10 cellular contexts compared by ENCODE assay signal in genomic region chr14:29548948-29549370, GRCh38.
DNase-seq lines count a peak whose midpoint lies in the region; ATAC-seq, FAIRE-seq and TF ChIP-seq lines count a peak whose summit lies in the region.
"Had no signal": no experiment of that assay in that cellular context is flagged by ENCODE, and none has a peak within 500 bp of the region (broad histone marks: within the 10 kb centered on the region; RNA-seq: fewer than 3 reads in every experiment).

No MANE protein-coding gene starts in this region.

- FAIRE-seq in bronchial epithelial cell (lab: Jason Lieb, UNC) = no peak

- H3K9me3 Mint-ChIP-seq in Caco-2 (ENCODE audit: unreplicated experiment) = no peaks in the 10 kb centered on the region
- H3K9me3 Mint-ChIP-seq: IgD-negative memory B cell had no signal

- H3K4me3 Mint-ChIP-seq in Caco-2 (ENCODE audit: unreplicated experiment) = no peak overlapping the region
- H3K4me3 Mint-ChIP-seq: IgD-negative memory B cell had no signal

- peak; percentile 35 to 50 for TF ChIP-seq CTCF in Caco-2 (IDR thresholded peaks at IDR 0.05; ENCODE audit: insufficient read depth in 1 of 2, low read depth in 1 of 2, low read length in 1 of 2, severe bottlenecking in 1 of 2, unreplicated experiment in 1 of 2)
- peak; percentile 28 for TF ChIP-seq CTCF in HL-60 (IDR thresholded peaks at IDR 0.05; ENCODE audit: insufficient read depth, low read length)
- TF ChIP-seq CTCF in bronchial epithelial cell (IDR thresholded peaks at IDR 0.05; ENCODE audit: insufficient read depth, low read length, severe bottlenecking) = peak; percentile 42

- POLR2A ChIA-PET in Caco-2 (lab: Charles Lee) = no interaction called here

- intact Hi-C loops in Caco-2 (cut with micrococcal nuclease; ENCODE audit: unreplicated experiment) (loop anchor here (1.0 kb wide), 1 partner anchor 665 kb away; no protein-coding TSS in a partner anchor), aorta (cut with DNase I) (loop anchor here (2.0 to 5.0 kb wide), 4 partner anchors 453 to 666 kb away; no protein-coding TSS in a partner anchor)

- no peak overlapping the region for H3K27ac Mint-ChIP-seq in Caco-2 (ENCODE audit: unreplicated experiment)
- H3K27ac Mint-ChIP-seq: IgD-negative memory B cell had no signal

- DNase-seq in Caco-2 = peak in 1 of 2 experiments; percentile 20
- DNase-seq in HL-60 (ENCODE audit: low read depth in 1 of 2, low spot score in 1 of 2) = peak; percentile 14 to 37
- peak; percentile 42 for DNase-seq in NCI-H526 treated with DMSO at 0.1 percent for 48 hours (lab: John Stamatoyannopoulos, UW)
- peak; percentile 69 for DNase-seq in bronchial epithelial cell (ENCODE audit: low read depth)
- DNase-seq in left kidney (ENCODE audit: low read depth, low spot score) = peak; percentile 75
- no peak for DNase-seq in aorta
- DNase-seq in activated T-cell treated with anti-CD3 and anti-CD28 coated beads for 4 hours = no peak

- no peaks in the 10 kb centered on the region for H3K27me3 Mint-ChIP-seq in Caco-2 (ENCODE audit: insufficient read depth, unreplicated experiment)
- H3K27me3 Mint-ChIP-seq: IgD-negative memory B cell had no signal

- no peaks in the 10 kb centered on the region for H3K36me3 ChIP-seq in Caco-2 (ENCODE audit: control insufficient read depth, insufficient read depth, low read length)
- H3K36me3 ChIP-seq in bronchial epithelial cell (ENCODE audit: control insufficient read depth, insufficient read depth, low read length) = no peaks in the 10 kb centered on the region
- H3K36me3 ChIP-seq in aorta (ENCODE audit: control insufficient read depth in 1 of 2, insufficient read depth in 2 of 2, low read length in 1 of 2) = no peaks in the 10 kb centered on the region
- H3K36me3 ChIP-seq: neutrophil had no signal

- 27 to 33% methylated on average over 2 of the region's 2 CpGs for whole genome bisulfite sequencing in aorta, 2 donors

- H3K4me1 Mint-ChIP-seq in Caco-2 (ENCODE audit: low read depth, unreplicated experiment) = no peaks in the 10 kb centered on the region

- BruUV-seq in Caco-2 (replicated peaks; lab: Mats Ljungman, UMichigan) = no TSS peak

- H3K27me3 ChIP-seq in Caco-2 (replicated peaks; ENCODE audit: control insufficient read depth, insufficient read depth, low read length) = no peaks in the 10 kb centered on the region
- no peaks in the 10 kb centered on the region for H3K27me3 ChIP-seq in HL-60 (ENCODE audit: insufficient read depth, poor library complexity, severe bottlenecking)
- H3K27me3 ChIP-seq in bronchial epithelial cell (ENCODE audit: control insufficient read depth, insufficient read depth, low read length) = peaks cover 2% of the 10 kb centered on the region
- H3K27me3 ChIP-seq in aorta (ENCODE audit: control insufficient read depth in 1 of 2, insufficient read depth in 2 of 2, low read length in 1 of 2) = no peaks in the 10 kb centered on the region
- H3K27me3 ChIP-seq: neutrophil had no signal

- H3K36me3 Mint-ChIP-seq in Caco-2 (ENCODE audit: insufficient read depth, unreplicated experiment) = no peaks in the 10 kb centered on the region

- H3K9me3 ChIP-seq in Caco-2 = no peaks in the 10 kb centered on the region
- H3K9me3 ChIP-seq in aorta (ENCODE audit: control insufficient read depth, low read length) = no peaks in the 10 kb centered on the region
- H3K9me3 ChIP-seq: neutrophil had no signal

- H3K4me3 ChIP-seq in Caco-2 (ENCODE audit: low read depth, low read length) (no peak overlapping the region), HL-60 (replicated peaks; ENCODE audit: insufficient read depth, low read length) (no peak overlapping the region), bronchial epithelial cell (ENCODE audit: low read depth, low read length) (no peak overlapping the region), aorta (ENCODE audit: low read length in 2 of 2) (no peak overlapping the region)

- H3K4me1 ChIP-seq in Caco-2 (no peaks in the 10 kb centered on the region), aorta (ENCODE audit: control insufficient read depth in 1 of 2, insufficient read depth in 2 of 2, low read length in 2 of 2) (no peaks in the 10 kb centered on the region)

- ATAC-seq in GM19455 (IDR thresholded peaks at IDR 0.05; ENCODE audit: unreplicated experiment) = peak; percentile 61
- peak; percentile 76 for ATAC-seq in aorta (ENCODE audit: low FRiP score)

- H3K27ac ChIP-seq in HL-60 (replicated peaks) (no peak overlapping the region), aorta (ENCODE audit: low read depth in 1 of 2, low read length in 2 of 2) (no peak overlapping the region)
- H3K27ac ChIP-seq: neutrophil had no signal

- CTCF ChIA-PET in Caco-2 (lab: Charles Lee) = no interaction called here

Comparison
In these comparisons a context has a peak if more than half of its experiments do, and no peak if none do; other contexts are left out.
1. DNase-seq: peak in HL-60 (2 of 2), NCI-H526 treated with DMSO at 0.1 percent for 48 hours (single experiment), bronchial epithelial cell (single experiment) and left kidney (single experiment); none in aorta (0 of 2) and activated T-cell treated with anti-CD3 and anti-CD28 coated beads for 4 hours (single experiment).
2. Peak in every context shown above with its lines, with median percentiles within 50 percentile points of each other: CTCF ChIP-seq.